ENCODE assay signal across 30 cellular contexts in the genomic region with DNA sequence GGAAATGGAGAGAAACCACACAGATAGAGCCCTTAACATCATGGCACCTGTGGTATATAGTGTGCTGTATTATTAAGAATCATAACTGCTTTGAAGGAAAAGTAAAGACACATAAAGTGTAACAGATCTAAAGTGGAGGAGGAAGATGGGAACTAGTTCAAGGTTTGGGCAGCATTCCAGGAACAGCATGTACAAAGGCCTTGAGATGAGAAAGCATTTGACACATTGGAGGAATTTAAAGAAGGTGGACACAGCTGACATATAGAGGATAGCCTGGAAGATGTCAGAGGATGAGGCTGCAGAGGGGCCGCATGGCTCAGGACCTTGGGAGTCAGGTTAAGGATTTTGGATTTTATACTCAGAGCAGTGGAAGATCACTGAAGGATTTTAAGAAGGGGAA. TPM values are rescaled to one million over a fixed set of nuclear protein-coding genes. Genes with fewer than 3 reads are reported as not detected.
DNase-seq lines count a peak whose midpoint lies in the region; TF ChIP-seq lines count a peak whose summit lies in the region.
"Had no signal": no experiment of that assay in that cellular context is flagged by ENCODE, and none has a peak within 500 bp of the region (broad histone marks: within the 10 kb centered on the region; RNA-seq: fewer than 3 reads in every experiment).

No MANE protein-coding gene starts in this region.

- H3K27me3 Mint-ChIP-seq in activated CD4-positive, alpha-beta T cell treated with anti-CD3 and anti-CD28 coated beads, Interleukin-2, amount 10 ng/mL, durations not matched to agents 24 days and 14 days, result no peaks in the 10 kb centered on the region
- H3K27me3 Mint-ChIP-seq: activated naive CD4-positive, alpha-beta T cell treated with anti-CD3 and anti-CD28 coated beads, Interleukin-2, amount 50 U/mL, for 24 hours had no signal

- H3K9ac ChIP-seq in adipocyte (ENCODE audit: low read length) (no peak overlapping the region), smooth muscle cell (ENCODE audit: low read depth) (no peak overlapping the region)
- H3K9ac ChIP-seq: KMS-11, SK-N-SH had no signal

- no peaks in the 10 kb centered on the region for H3K9me3 Mint-ChIP-seq in activated CD4-positive, alpha-beta T cell treated with anti-CD3 and anti-CD28 coated beads, Interleukin-2, amount 10 ng/mL, durations not matched to agents 24 days and 14 days
- H3K9me3 Mint-ChIP-seq: activated naive CD4-positive, alpha-beta T cell treated with anti-CD3 and anti-CD28 coated beads, Interleukin-2, amount 50 U/mL, for 24 hours; activated T-helper 2 cell treated with anti-CD3 and anti-CD28 coated beads, Interferon-gamma antibody, Interleukin-2, Interleukin-4, amounts not matched to agents 10 μg/mL and 5 μg/mL and 100 μg/mL, durations not matched to agents 14 hours and 24 hours and 36 hours; T-helper 1 cell treated with Interleukin-12 subunit alpha and Interleukin-12 subunit beta and Interleukin-4 antibody, amounts not matched to agents 30 μg/mL and 1 μg/mL, for 36 hours had no signal

- no peak overlapping the region for H3K4me3 ChIP-seq in adipocyte (ENCODE audit: low read length)
- no peak overlapping the region for H3K4me3 ChIP-seq in muscle layer of duodenum (ENCODE audit: low read depth in 1 of 2, low read length in 2 of 2)
- H3K4me3 ChIP-seq in suprapubic skin, result no peak overlapping the region
- no peak overlapping the region for H3K4me3 ChIP-seq in spleen
- H3K4me3 ChIP-seq in smooth muscle cell, result no peak overlapping the region
- H3K4me3 ChIP-seq: heart left ventricle, skin epidermis, upper lobe of right lung had no signal

- no peaks in the 10 kb centered on the region for H3K27me3 ChIP-seq in adipocyte (replicated peaks; ENCODE audit: control insufficient read depth, insufficient read depth, low read length)
- no peaks in the 10 kb centered on the region for H3K27me3 ChIP-seq in muscle layer of duodenum (ENCODE audit: low read depth, low read length)
- no peaks in the 10 kb centered on the region for H3K27me3 ChIP-seq in suprapubic skin
- no peaks in the 10 kb centered on the region for H3K27me3 ChIP-seq in spleen (replicated peaks in 1 of 7)
- no peaks in the 10 kb centered on the region for H3K27me3 ChIP-seq in smooth muscle cell (ENCODE audit: low read depth)
- H3K27me3 ChIP-seq: heart left ventricle, upper lobe of right lung had no signal

- H3K79me2 ChIP-seq in smooth muscle cell (ENCODE audit: low read depth), result no peaks in the 10 kb centered on the region

- 92% methylated on average over 1 of the region's 1 CpG for WGBS in suprapubic skin
- 78 to 92% (median 80%) methylated on average over 1 of the region's 1 CpG for WGBS in spleen, 5 donors
- WGBS in smooth muscle cell (ENCODE audit: low lambda C conversion rate), result 88% methylated on average over 1 of the region's 1 CpG

- no peak for TF ChIP-seq POLR2A in suprapubic skin (IDR thresholded peaks at IDR 0.05)
- no peak for TF ChIP-seq POLR2A in spleen (IDR thresholded peaks at IDR 0.05)

- H3K4me1 ChIP-seq in adipocyte (ENCODE audit: control insufficient read depth, insufficient read depth, low read length) (peaks cover 38% of the 10 kb centered on the region), muscle layer of duodenum (ENCODE audit: control insufficient read depth in 1 of 2, insufficient read depth in 2 of 2, low read length in 2 of 2) (peaks cover 13 to 28% of the 10 kb centered on the region in 2 donors), suprapubic skin (peaks cover 28% of the 10 kb centered on the region), spleen (peaks cover 0 to 17% (median 9%) of the 10 kb centered on the region in 6 donors), smooth muscle cell (ENCODE audit: low read depth) (peaks cover 7% of the 10 kb centered on the region)

- intact Hi-C loops in activated CD4-positive, alpha-beta T cell treated with anti-CD3 and anti-CD28 coated beads, Interleukin-2, amount 10 ng/mL, durations not matched to agents 24 days and 14 days (cut with micrococcal nuclease), result no loop called here
- intact Hi-C loops in spleen (cut with DNase I; ENCODE audit: low total_unique reads), result no loop called here

- H3K9me3 ChIP-seq in adipocyte (ENCODE audit: control insufficient read depth, low read length) (no peaks in the 10 kb centered on the region), muscle layer of duodenum (ENCODE audit: control insufficient read depth in 1 of 2, low read length in 2 of 2) (no peaks in the 10 kb centered on the region), suprapubic skin (no peaks in the 10 kb centered on the region), spleen (no peaks in the 10 kb centered on the region), smooth muscle cell (replicated peaks; ENCODE audit: low read depth) (no peaks in the 10 kb centered on the region)
- H3K9me3 ChIP-seq: heart left ventricle, SK-N-SH, upper lobe of right lung had no signal

- TF ChIP-seq CTCF in suprapubic skin (IDR thresholded peaks at IDR 0.05) (no peak), spleen (IDR thresholded peaks at IDR 0.05 in 8 of 11, conservative IDR thresholded peaks at IDR 0.05 in 3 of 11) (no peak), smooth muscle cell (IDR thresholded peaks at IDR 0.05; ENCODE audit: borderline replicate concordance, insufficient read depth, poor library complexity, severe bottlenecking) (no peak)

- TF ChIP-seq EP300 in suprapubic skin (IDR thresholded peaks at IDR 0.05), result peak; percentile 81

- H3K27ac ChIP-seq in muscle layer of duodenum (ENCODE audit: low read length) (peak overlapping the region; percentile 47), suprapubic skin (no peak overlapping the region), spleen (no peak overlapping the region), smooth muscle cell (ENCODE audit: low read depth) (no peak overlapping the region)
- H3K27ac ChIP-seq: heart left ventricle, KMS-11, upper lobe of right lung had no signal

- H4K20me1 ChIP-seq in smooth muscle cell (ENCODE audit: low read depth), result no peaks in the 10 kb centered on the region

- H3K27ac Mint-ChIP-seq in activated CD4-positive, alpha-beta T cell treated with anti-CD3 and anti-CD28 coated beads, Interleukin-2, amount 10 ng/mL, durations not matched to agents 24 days and 14 days, result no peak overlapping the region
- H3K27ac Mint-ChIP-seq: activated CD8-positive, alpha-beta T cell treated with anti-CD3 and anti-CD28 coated beads, Interleukin-2, amount 10 ng/mL, durations not matched to agents 7 days and 5 days; activated naive CD4-positive, alpha-beta T cell treated with anti-CD3 and anti-CD28 coated beads, Interleukin-2, amount 50 U/mL, for 24 hours; activated T-helper 2 cell treated with anti-CD3 and anti-CD28 coated beads, Interferon-gamma antibody, Interleukin-2, Interleukin-4, amounts not matched to agents 10 μg/mL and 5 μg/mL and 100 μg/mL, durations not matched to agents 14 hours and 24 hours and 36 hours; progenitor cell of endocrine pancreas; T-helper 1 cell treated with Interleukin-12 subunit alpha and Interleukin-12 subunit beta and Interleukin-4 antibody, amounts not matched to agents 30 μg/mL and 1 μg/mL, for 36 hours had no signal

- in situ Hi-C loops in KBM-7 (cut with MboI; ENCODE audit: low pct_unique_long_range_greater_than_20kb, low sequenced_read_pairs), result no loop called here

- no peak overlapping the region for H2AFZ ChIP-seq in smooth muscle cell (ENCODE audit: low read depth)

- no peaks in the 10 kb centered on the region for H3K36me3 ChIP-seq in adipocyte (ENCODE audit: control insufficient read depth, insufficient read depth, low read length, severe bottlenecking)
- no peaks in the 10 kb centered on the region for H3K36me3 ChIP-seq in muscle layer of duodenum (ENCODE audit: control insufficient read depth in 1 of 2, insufficient read depth in 2 of 2, low read length in 2 of 2)
- H3K36me3 ChIP-seq in suprapubic skin, result no peaks in the 10 kb centered on the region
- no peaks in the 10 kb centered on the region for H3K36me3 ChIP-seq in spleen
- H3K36me3 ChIP-seq in smooth muscle cell (ENCODE audit: low read depth), result no peaks in the 10 kb centered on the region
- H3K36me3 ChIP-seq: heart left ventricle, upper lobe of right lung had no signal

- H3K36me3 Mint-ChIP-seq in activated CD4-positive, alpha-beta T cell treated with anti-CD3 and anti-CD28 coated beads, Interleukin-2, amount 10 ng/mL, durations not matched to agents 24 days and 14 days (ENCODE audit: low read depth), result no peaks in the 10 kb centered on the region
- H3K36me3 Mint-ChIP-seq: activated naive CD4-positive, alpha-beta T cell treated with anti-CD3 and anti-CD28 coated beads, Interleukin-2, amount 50 U/mL, for 24 hours had no signal

- H3K4me3 Mint-ChIP-seq in activated CD4-positive, alpha-beta T cell treated with anti-CD3 and anti-CD28 coated beads, Interleukin-2, amount 10 ng/mL, durations not matched to agents 24 days and 14 days, result no peak overlapping the region
- H3K4me3 Mint-ChIP-seq: activated CD8-positive, alpha-beta T cell treated with anti-CD3 and anti-CD28 coated beads, Interleukin-2, amount 10 ng/mL, durations not matched to agents 7 days and 5 days; activated naive CD4-positive, alpha-beta T cell treated with anti-CD3 and anti-CD28 coated beads, Interleukin-2, amount 50 U/mL, for 24 hours; T-helper 1 cell treated with Interleukin-12 subunit alpha and Interleukin-12 subunit beta and Interleukin-4 antibody, amounts not matched to agents 30 μg/mL and 1 μg/mL, for 36 hours had no signal

- H3K4me1 Mint-ChIP-seq in activated CD4-positive, alpha-beta T cell treated with anti-CD3 and anti-CD28 coated beads, Interleukin-2, amount 10 ng/mL, durations not matched to agents 24 days and 14 days, result no peaks in the 10 kb centered on the region
- H3K4me1 Mint-ChIP-seq: activated naive CD4-positive, alpha-beta T cell treated with anti-CD3 and anti-CD28 coated beads, Interleukin-2, amount 50 U/mL, for 24 hours had no signal

- H3F3A ChIP-seq in smooth muscle cell (ENCODE audit: low read depth), result peaks cover 8% of the 10 kb centered on the region

- H3K4me2 ChIP-seq in smooth muscle cell, result no peak overlapping the region
- H3K4me2 ChIP-seq: KMS-11, SK-N-SH had no signal

- DNase-seq in adipocyte (ENCODE audit: low read depth) (peak; percentile 54), fibroblast of gingiva (ENCODE audit: low read depth) (peak; percentile 59), suprapubic skin (ENCODE audit: low spot score in 2 of 2) (no peak), KBM-7 (no peak), spleen (no peak), smooth muscle cell (lab: John Stamatoyannopoulos, UW; ENCODE audit: unreplicated experiment) (no peak)
- DNase-seq in activated CD4-positive, alpha-beta T cell treated with anti-CD3 and anti-CD28 coated beads, Interleukin-2, amount 10 ng/mL, durations not matched to agents 24 days and 14 days, result no peak
- DNase-seq: activated CD4-positive, alpha-beta T cell treated with anti-CD3 and anti-CD28 coated beads for 1 hour; activated CD8-positive, alpha-beta T cell treated with anti-CD3 and anti-CD28 coated beads, Interleukin-2, amount 10 ng/mL, durations not matched to agents 7 days and 5 days; aorta; C1 segment of cervical spinal cord; central memory CD4-positive, alpha-beta T cell; COR-L47; dermis blood vessel endothelial cell; GDM1; heart left ventricle; left cardiac atrium; MV-4-11; NCI-H146; NCI-H510A; SK-N-SH; stimulated activated CD4-positive, alpha-beta T cell treated with anti-CD3 and anti-CD28 coated beads, Interleukin-2, amount 100 ng/mL, for 24 hours; upper lobe of right lung had no signal

RNA-seq across cellular contexts. Expression of a gene that starts 39.0 kb away (rescaled TPM):
- total RNA-seq in suprapubic skin (not detected), spleen (10 to 100 TPM in 1 of 7 donors, 1 to 10 TPM in 6; 4.3 to 14.0 (median 6.9) TPM), smooth muscle cell (not detected in 2 replicates)
- not detected in 2 replicates for total RNA-seq in activated CD4-positive, alpha-beta T cell treated with anti-CD3 and anti-CD28 coated beads, Interleukin-2, amount 10 ng/mL, durations not matched to agents 24 days and 14 days
- polyA plus RNA-seq in spleen (10 to 100 TPM in 1 of 3 donors, 1 to 10 TPM in 2; 1.6 to 14.1 (median 4.0) TPM), smooth muscle cell (not detected in 2 replicates)
- total RNA-seq: activated CD8-positive, alpha-beta T cell treated with anti-CD3 and anti-CD28 coated beads, Interleukin-2, amount 10 ng/mL, durations not matched to agents 7 days and 5 days; activated T-helper 2 cell treated with anti-CD3 and anti-CD28 coated beads, Interferon-gamma antibody, Interleukin-2, Interleukin-4, amounts not matched to agents 10 μg/mL and 5 μg/mL and 100 μg/mL, durations not matched to agents 14 hours and 24 hours and 36 hours; aorta; dermis blood vessel endothelial cell; heart left ventricle; left cardiac atrium; progenitor cell of endocrine pancreas; upper lobe of right lung had no signal
- polyA plus RNA-seq: aorta, heart left ventricle had no signal

Comparison
In these comparisons a context has a peak if more than half of its experiments do, and no peak if none do; other contexts are left out.
1. DNase-seq: peak in adipocyte (single experiment) and fibroblast of gingiva (single experiment); none in suprapubic skin (0 of 2), activated CD4-positive, alpha-beta T cell treated with anti-CD3 and anti-CD28 coated beads, Interleukin-2, amount 10 ng/mL, durations not matched to agents 24 days and 14 days (single experiment), KBM-7 (single experiment), spleen (single experiment) and smooth muscle cell (single experiment).